ENCODE assay signal across 8 cellular contexts in the genomic region with DNA sequence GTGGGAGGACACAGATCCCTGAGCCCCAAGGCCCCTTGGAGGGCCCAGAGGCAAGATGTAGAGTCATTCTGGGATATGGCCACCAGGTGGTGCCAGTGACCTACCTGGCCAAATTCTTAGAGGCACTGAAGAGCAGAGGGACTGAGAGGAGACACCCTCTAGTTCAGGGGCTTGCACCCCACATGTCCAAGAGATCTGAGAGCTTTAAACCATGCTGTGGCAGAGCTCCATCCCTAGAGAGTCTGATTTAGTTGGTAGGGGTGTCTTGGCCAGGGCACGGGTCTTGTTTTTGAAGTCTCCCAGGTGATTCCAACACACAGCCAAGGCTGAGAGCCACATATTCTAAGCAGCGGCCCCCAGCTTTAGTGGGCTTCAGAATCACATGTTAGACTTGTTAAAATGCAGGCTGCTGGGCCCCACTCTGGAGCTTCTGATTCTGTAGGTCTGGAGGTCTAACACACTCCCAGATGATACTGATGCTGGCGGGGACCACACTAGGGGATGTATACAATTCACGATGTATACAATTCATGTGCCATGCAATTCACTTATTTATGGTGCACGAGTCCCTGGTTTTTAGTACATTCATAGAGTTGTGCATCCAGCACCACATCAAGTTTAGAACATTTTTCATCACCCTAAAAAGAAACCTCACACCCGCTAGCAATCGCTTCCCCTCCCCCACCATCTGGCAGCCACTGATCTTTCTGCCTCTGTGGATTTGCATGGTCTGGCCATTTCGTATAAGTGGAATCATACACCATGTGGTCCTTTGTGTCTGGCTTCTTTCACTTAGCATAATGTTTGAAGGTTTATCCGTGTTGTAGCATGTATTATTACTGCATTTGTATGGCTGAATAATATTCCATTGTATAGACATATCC. TPM values are rescaled to one million over a fixed set of nuclear protein-coding genes. Genes with fewer than 3 reads are reported as not detected.
DNase-seq lines count a peak whose midpoint lies in the region; ATAC-seq, FAIRE-seq and TF ChIP-seq lines count a peak whose summit lies in the region.

No MANE protein-coding gene starts in this region.

- H3K27ac ChIP-seq in A549: no peak overlapping the region

- no peak for TF ChIP-seq POLR2A in A549 (IDR thresholded peaks at IDR 0.05; ENCODE audit: low read length)

- TF ChIP-seq CTCF in A549 (IDR thresholded peaks at IDR 0.05): peak; percentile 87

- no peaks in the 10 kb centered on the region for H3K9me3 ChIP-seq in A549

- TF ChIP-seq EP300 in A549 (IDR thresholded peaks at IDR 0.05): no peak

- no peak overlapping the region for H3K4me3 ChIP-seq in A549

- WGBS in A549 (ENCODE audit: missing lambda C conversion rate): 67% methylated on average over 9 of the region's 9 CpGs

- ATAC-seq in A549: peak; percentile 84 to 95
- ATAC-seq in GM18861 (IDR thresholded peaks at IDR 0.05; ENCODE audit: unreplicated experiment): peak; percentile 45
- ATAC-seq in HG03039 (IDR thresholded peaks at IDR 0.05; ENCODE audit: unreplicated experiment): no peak

- POLR2A ChIA-PET in A549 (lab: Yijun Ruan, JAX): no interaction called here

- peak; percentile 89 for TF ChIP-seq RAD21 in A549 (conservative IDR thresholded peaks at IDR 0.05 in 1 of 2, IDR thresholded peaks at IDR 0.05 in 1 of 2)

- no peak for FAIRE-seq in A549 (lab: Jason Lieb, UNC)

- CTCF ChIA-PET in A549 (lab: Yijun Ruan, JAX): interaction anchor here (0.6 to 6.3 kb wide), 68 partner anchors 10 to 735 kb away, joined by 3 to 129 read pairs (median 4); no protein-coding TSS in a partner anchor

- DNase-seq in A549 (ENCODE audit: low read depth in 1 of 2, low spot score in 1 of 2) (peak; percentile 60 to 78), NCI-H1694 (lab: John Stamatoyannopoulos, UW) (peak; percentile 52), left kidney (ENCODE audit: low read depth, low spot score) (peak; percentile 77)
- peak; percentile 43 for DNase-seq in activated CD4-positive, CD25-positive, alpha-beta regulatory T cell treated with anti-CD3 and anti-CD28 coated beads, Interleukin-2, amount 50 U/mL, for 16 hours (ENCODE audit: low read depth, low spot score)
- peak; percentile 58 for DNase-seq in central memory CD4-positive, alpha-beta T cell
- peak; percentile 45 to 65 (median 58) for DNase-seq in stimulated activated CD4-positive, alpha-beta T cell treated with anti-CD3 and anti-CD28 coated beads, TNF-alpha, amount 100 ng/mL, for 1 hour (ENCODE audit: low read depth in 3 of 3, low spot score in 1 of 3)

- H3K4me1 ChIP-seq in A549: no peaks in the 10 kb centered on the region

- no peak overlapping the region for H3K4me2 ChIP-seq in A549

TF ChIP-seq in A549, 52 proteins besides CTCF, POLR2A, EP300 and RAD21:
- TF ChIP-seq ZC3H11A (IDR thresholded peaks at IDR 0.05): no peak
- TF ChIP-seq SMC3 (IDR thresholded peaks at IDR 0.05): peak; percentile 81

RNA-seq across cellular contexts. Expression of a gene that starts 52.3 kb away (rescaled TPM):
- polyA plus RNA-seq in A549 (2011; rRNA removed): not detected in 2 replicates
- polyA plus RNA-seq in A549 (2012; cell fraction: cytosol; rRNA removed): not detected in 2 replicates
- polyA plus RNA-seq in A549 (2012; cell fraction: nucleus; rRNA removed): not detected in 2 replicates
- not detected in 3 replicates for polyA plus RNA-seq in A549 (2017; fragmentation: RNase III; extraction: RNeasy Plus Mini Kit Qiagen cat#74134 plus additional on column Dnase treatment)
- polyA minus RNA-seq in A549 (2011; rRNA and poly(A)+ RNA removed): not detected in 2 replicates
